Comparison of ENCODE assay signal across 20 cellular contexts in genomic region chr1:225601902-225602589, GRCh38. TPM values are rescaled to one million over a fixed set of nuclear protein-coding genes. Genes with fewer than 3 reads are reported as not detected.
DNase-seq lines count a peak whose midpoint lies in the region; ATAC-seq, FAIRE-seq and TF ChIP-seq lines count a peak whose summit lies in the region.
"Had no signal": no experiment of that assay in that cellular context is flagged by ENCODE, and none has a peak within 500 bp of the region (broad histone marks: within the 10 kb centered on the region; RNA-seq: fewer than 3 reads in every experiment).

No MANE protein-coding gene starts in this region.

- peaks cover 96% of the 10 kb centered on the region for H3K79me2 ChIP-seq in PC-9 (ENCODE audit: low read depth)
- H3K79me2 ChIP-seq in smooth muscle cell (ENCODE audit: low read depth), result peaks cover 98% of the 10 kb centered on the region

- H3K9me3 ChIP-seq in PC-9 (ENCODE audit: insufficient read depth, low read depth) (no peaks in the 10 kb centered on the region), smooth muscle cell (replicated peaks; ENCODE audit: low read depth) (no peaks in the 10 kb centered on the region), lower lobe of right lung (no peaks in the 10 kb centered on the region)
- H3K9me3 ChIP-seq: testis had no signal

- peak; percentile 90 for FAIRE-seq in D721Med (lab: Jason Lieb, UNC)
- FAIRE-seq in islet of Langerhans (lab: Jason Lieb, UNC), result peak; percentile 64

- H3K36me3 ChIP-seq in PC-9 (ENCODE audit: low read depth) (0 out of 2 replicates have a peak, but pooled peaks cover 9% of the 10 kb centered on the region), smooth muscle cell (ENCODE audit: low read depth) (no peaks in the 10 kb centered on the region), lower lobe of right lung (no peaks in the 10 kb centered on the region)

- CTCF ChIA-PET in PC-9 (lab: Charles Lee), result no interaction called here

- no peak overlapping the region for H3K4me3 ChIP-seq in PC-9
- peak overlapping the region; percentile 24 for H3K4me3 ChIP-seq in smooth muscle cell
- no peak overlapping the region for H3K4me3 ChIP-seq in lower lobe of right lung

- H3K27me3 Mint-ChIP-seq in activated T-helper 2 cell treated with anti-CD3 and anti-CD28 coated beads, Interferon-gamma antibody, Interleukin-2, Interleukin-4, amounts not matched to agents 10 μg/mL and 5 μg/mL and 100 μg/mL, durations not matched to agents 14 hours and 24 hours and 36 hours (ENCODE audit: low read depth), result peaks cover 6% of the 10 kb centered on the region
- H3K27me3 Mint-ChIP-seq: brain had no signal

- no peaks in the 10 kb centered on the region for H3K9me3 Mint-ChIP-seq in activated T-helper 2 cell treated with anti-CD3 and anti-CD28 coated beads, Interferon-gamma antibody, Interleukin-2, Interleukin-4, amounts not matched to agents 10 μg/mL and 5 μg/mL and 100 μg/mL, durations not matched to agents 14 hours and 24 hours and 36 hours

- no TSS peak for BruUV-seq in PC-9 (replicated peaks; lab: Mats Ljungman, UMichigan)

- DNase-seq in D721Med (ENCODE audit: insufficient read length, low spot score) (no peak), PC-9 (no peak), smooth muscle cell (lab: John Stamatoyannopoulos, UW; ENCODE audit: unreplicated experiment) (no peak), HPDE6-E6E7 (ENCODE audit: extremely low spot score) (no peak), lower lobe of right lung (no peak)
- no peak for DNase-seq in activated T-helper 2 cell treated with anti-CD3 and anti-CD28 coated beads, Interferon-gamma antibody, Interleukin-2, Interleukin-4, amounts not matched to agents 10 μg/mL and 5 μg/mL and 100 μg/mL, durations not matched to agents 14 hours and 24 hours and 36 hours (ENCODE audit: low spot score)
- DNase-seq: activated CD4-positive, alpha-beta T cell treated with anti-CD3 and anti-CD28 coated beads for 1 hour; activated naive CD8-positive, alpha-beta T cell treated with anti-CD3 and anti-CD28 coated beads for 36 hours; activated T-cell treated with anti-CD3 and anti-CD28 coated beads, Interleukin-2, amount 50 U/mL, for 72 hours; cortex of kidney; H7; IMR-90; kidney glomerular epithelial cell; midbrain; NCI-H1930; NCI-H345; nephron progenitor cell; testis had no signal

- no peak overlapping the region for H3K4me2 ChIP-seq in PC-9
- H3K4me2 ChIP-seq in smooth muscle cell, result peak overlapping the region; percentile 69

- H3F3A ChIP-seq in PC-9 (ENCODE audit: insufficient read depth, low read depth) (peaks cover 59% of the 10 kb centered on the region), smooth muscle cell (ENCODE audit: low read depth) (peaks cover 23% of the 10 kb centered on the region)

- TF ChIP-seq CTCF in D721Med (IDR thresholded peaks at IDR 0.05; ENCODE audit: insufficient read depth, missing control alignments), result no peak
- TF ChIP-seq CTCF in PC-9 (conservative IDR thresholded peaks at IDR 0.05), result no peak
- TF ChIP-seq CTCF in smooth muscle cell (IDR thresholded peaks at IDR 0.05; ENCODE audit: borderline replicate concordance, insufficient read depth, poor library complexity, severe bottlenecking), result no peak
- TF ChIP-seq CTCF in lower lobe of right lung (IDR thresholded peaks at IDR 0.05), result no peak

- H3K27ac ChIP-seq in PC-9, result peak overlapping the region; percentile 69; the same call in 1 of the 2 replicates
- H3K27ac ChIP-seq in smooth muscle cell (ENCODE audit: low read depth), result peak overlapping the region; percentile 64
- no peak overlapping the region for H3K27ac ChIP-seq in lower lobe of right lung

- peaks cover 48% of the 10 kb centered on the region for H3K4me1 ChIP-seq in PC-9 (replicated peaks; ENCODE audit: insufficient read depth)
- H3K4me1 ChIP-seq in smooth muscle cell (ENCODE audit: low read depth), result peaks cover 23% of the 10 kb centered on the region
- H3K4me1 ChIP-seq in lower lobe of right lung, result peaks cover 22% of the 10 kb centered on the region

- WGBS in smooth muscle cell (ENCODE audit: low lambda C conversion rate), result 78% methylated on average over 3 of the region's 3 CpGs

- H3K4me1 Mint-ChIP-seq in activated T-helper 2 cell treated with anti-CD3 and anti-CD28 coated beads, Interferon-gamma antibody, Interleukin-2, Interleukin-4, amounts not matched to agents 10 μg/mL and 5 μg/mL and 100 μg/mL, durations not matched to agents 14 hours and 24 hours and 36 hours (ENCODE audit: low read depth), result no peaks in the 10 kb centered on the region
- H3K4me1 Mint-ChIP-seq: activated naive CD8-positive, alpha-beta T cell treated with anti-CD3 and anti-CD28 coated beads for 36 hours had no signal

- H3K9ac ChIP-seq in smooth muscle cell (ENCODE audit: low read depth), result no peak overlapping the region

- H3K27ac Mint-ChIP-seq in activated T-helper 2 cell treated with anti-CD3 and anti-CD28 coated beads, Interferon-gamma antibody, Interleukin-2, Interleukin-4, amounts not matched to agents 10 μg/mL and 5 μg/mL and 100 μg/mL, durations not matched to agents 14 hours and 24 hours and 36 hours, result no peak overlapping the region
- H3K27ac Mint-ChIP-seq: activated naive CD8-positive, alpha-beta T cell treated with anti-CD3 and anti-CD28 coated beads for 36 hours; activated T-cell treated with anti-CD3 and anti-CD28 coated beads, Interleukin-2, amount 50 U/mL, for 72 hours; nephron progenitor cell had no signal

- POLR2A ChIA-PET in PC-9 (lab: Charles Lee; ENCODE audit: unreplicated experiment), result no interaction called here

- intact Hi-C loops in PC-9 (cut with micrococcal nuclease; ENCODE audit: unreplicated experiment) (loop anchor here (5.0 kb wide), 1 partner anchor 100 kb away; no protein-coding TSS in a partner anchor), lower lobe of right lung (cut with DNase I) (no loop called here)
- intact Hi-C loops in activated T-helper 2 cell treated with anti-CD3 and anti-CD28 coated beads, Interferon-gamma antibody, Interleukin-2, Interleukin-4, amounts not matched to agents 10 μg/mL and 5 μg/mL and 100 μg/mL, durations not matched to agents 14 hours and 24 hours and 36 hours (cut with micrococcal nuclease), result no loop called here

- H3K36me3 Mint-ChIP-seq in activated T-helper 2 cell treated with anti-CD3 and anti-CD28 coated beads, Interferon-gamma antibody, Interleukin-2, Interleukin-4, amounts not matched to agents 10 μg/mL and 5 μg/mL and 100 μg/mL, durations not matched to agents 14 hours and 24 hours and 36 hours (ENCODE audit: low read depth), result no peaks in the 10 kb centered on the region
- H3K36me3 Mint-ChIP-seq: activated naive CD8-positive, alpha-beta T cell treated with anti-CD3 and anti-CD28 coated beads for 36 hours had no signal

- no peak for ATAC-seq in lower lobe of right lung
- ATAC-seq: activated T-cell treated with anti-CD3 and anti-CD28 coated beads, Interleukin-2, amount 50 U/mL, for 72 hours had no signal

- H4K20me1 ChIP-seq in PC-9 (ENCODE audit: insufficient read depth) (peaks cover 5% of the 10 kb centered on the region; the same call in 1 of the 2 replicates), smooth muscle cell (ENCODE audit: low read depth) (peaks cover 97% of the 10 kb centered on the region)

- no peak overlapping the region for H3K4me3 Mint-ChIP-seq in activated T-helper 2 cell treated with anti-CD3 and anti-CD28 coated beads, Interferon-gamma antibody, Interleukin-2, Interleukin-4, amounts not matched to agents 10 μg/mL and 5 μg/mL and 100 μg/mL, durations not matched to agents 14 hours and 24 hours and 36 hours (ENCODE audit: low read depth)
- H3K4me3 Mint-ChIP-seq: activated naive CD8-positive, alpha-beta T cell treated with anti-CD3 and anti-CD28 coated beads for 36 hours; activated T-cell treated with anti-CD3 and anti-CD28 coated beads, Interleukin-2, amount 50 U/mL, for 72 hours; nephron progenitor cell had no signal

- no peaks in the 10 kb centered on the region for H3K9me2 ChIP-seq in PC-9 (ENCODE audit: insufficient read depth)

- H2AFZ ChIP-seq in PC-9 (no peak overlapping the region), smooth muscle cell (ENCODE audit: low read depth) (no peak overlapping the region)

- no peaks in the 10 kb centered on the region for H3K27me3 ChIP-seq in PC-9 (ENCODE audit: insufficient read depth, low read depth)
- no peaks in the 10 kb centered on the region for H3K27me3 ChIP-seq in smooth muscle cell (ENCODE audit: low read depth)
- no peaks in the 10 kb centered on the region for H3K27me3 ChIP-seq in lower lobe of right lung (ENCODE audit: low read depth)
- H3K27me3 ChIP-seq: testis had no signal

RNA-seq across cellular contexts. Expression of gene ENAH, which starts 50.9 kb away (rescaled TPM):
- 118 and 167 TPM in 2 replicates for total RNA-seq in PC-9 (2021)
- total RNA-seq in smooth muscle cell, result 147 and 170 TPM in 2 replicates
- polyA plus RNA-seq in smooth muscle cell, result 39.3 and 70.5 TPM in 2 replicates
- 51.4 TPM for total RNA-seq in lower lobe of right lung
- total RNA-seq in activated T-helper 2 cell treated with anti-CD3 and anti-CD28 coated beads, Interferon-gamma antibody, Interleukin-2, Interleukin-4, amounts not matched to agents 10 μg/mL and 5 μg/mL and 100 μg/mL, durations not matched to agents 14 hours and 24 hours and 36 hours, result 0.11 and 0.14 TPM in 2 replicates

Comparison
In these comparisons a context has a peak if more than half of its experiments do, and no peak if none do; other contexts are left out.
1. RNA of gene ENAH, which starts 50.9 kb away (total RNA-seq): 118 to 167 TPM in PC-9, 147 to 170 TPM in smooth muscle cell and 51.4 TPM in lower lobe of right lung (single experiment); 0.11 to 0.14 TPM in activated T-helper 2 cell treated with anti-CD3 and anti-CD28 coated beads, Interferon-gamma antibody, Interleukin-2, Interleukin-4, amounts not matched to agents 10 μg/mL and 5 μg/mL and 100 μg/mL, durations not matched to agents 14 hours and 24 hours and 36 hours; every median in the first group is over 10 times any median in the second.